ENCODE assay signal across 1 cellular context in genomic region chr10:62456611-62457101, GRCh38.
TF ChIP-seq lines count a peak whose summit lies in the region.

No MANE protein-coding gene starts in this region.

TF ChIP-seq in HepG2, 621 proteins besides CTCF, POLR2A, EP300 and RAD21 (continued from another document):
- no peak for TF ChIP-seq AHDC1 (CRISPR knock-in tag; IDR thresholded peaks at IDR 0.05; ENCODE audit: borderline replicate concordance)
